1 cellular context compared by ENCODE assay signal in the genomic region with DNA sequence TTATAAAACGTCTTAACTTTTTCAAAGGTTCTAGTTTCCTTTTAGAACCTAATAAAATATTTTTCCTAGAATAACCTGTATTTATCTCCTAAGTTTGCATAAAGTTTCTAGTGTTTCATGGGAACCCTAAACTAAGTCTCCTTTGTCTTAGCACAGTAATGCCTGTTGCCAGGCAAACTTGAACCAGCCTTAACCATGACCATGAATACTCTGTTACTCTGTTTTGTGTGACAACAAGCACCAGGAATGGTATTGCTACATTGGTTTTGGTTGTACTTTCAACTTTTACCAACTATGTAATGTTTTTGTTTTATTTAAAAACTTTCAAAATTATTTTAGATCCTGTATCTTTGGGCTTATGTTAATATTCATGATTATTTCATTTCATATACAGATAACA.
A peak's percentile ranks its signal among the peaks of the same experiment; 100 is the strongest.
TF ChIP-seq lines count a peak whose summit lies in the region.

No MANE protein-coding gene starts in this region.

TF ChIP-seq in HepG2, 621 proteins besides CTCF, POLR2A, EP300 and RAD21 (continued from another document):
- TF ChIP-seq, protein P1, sequence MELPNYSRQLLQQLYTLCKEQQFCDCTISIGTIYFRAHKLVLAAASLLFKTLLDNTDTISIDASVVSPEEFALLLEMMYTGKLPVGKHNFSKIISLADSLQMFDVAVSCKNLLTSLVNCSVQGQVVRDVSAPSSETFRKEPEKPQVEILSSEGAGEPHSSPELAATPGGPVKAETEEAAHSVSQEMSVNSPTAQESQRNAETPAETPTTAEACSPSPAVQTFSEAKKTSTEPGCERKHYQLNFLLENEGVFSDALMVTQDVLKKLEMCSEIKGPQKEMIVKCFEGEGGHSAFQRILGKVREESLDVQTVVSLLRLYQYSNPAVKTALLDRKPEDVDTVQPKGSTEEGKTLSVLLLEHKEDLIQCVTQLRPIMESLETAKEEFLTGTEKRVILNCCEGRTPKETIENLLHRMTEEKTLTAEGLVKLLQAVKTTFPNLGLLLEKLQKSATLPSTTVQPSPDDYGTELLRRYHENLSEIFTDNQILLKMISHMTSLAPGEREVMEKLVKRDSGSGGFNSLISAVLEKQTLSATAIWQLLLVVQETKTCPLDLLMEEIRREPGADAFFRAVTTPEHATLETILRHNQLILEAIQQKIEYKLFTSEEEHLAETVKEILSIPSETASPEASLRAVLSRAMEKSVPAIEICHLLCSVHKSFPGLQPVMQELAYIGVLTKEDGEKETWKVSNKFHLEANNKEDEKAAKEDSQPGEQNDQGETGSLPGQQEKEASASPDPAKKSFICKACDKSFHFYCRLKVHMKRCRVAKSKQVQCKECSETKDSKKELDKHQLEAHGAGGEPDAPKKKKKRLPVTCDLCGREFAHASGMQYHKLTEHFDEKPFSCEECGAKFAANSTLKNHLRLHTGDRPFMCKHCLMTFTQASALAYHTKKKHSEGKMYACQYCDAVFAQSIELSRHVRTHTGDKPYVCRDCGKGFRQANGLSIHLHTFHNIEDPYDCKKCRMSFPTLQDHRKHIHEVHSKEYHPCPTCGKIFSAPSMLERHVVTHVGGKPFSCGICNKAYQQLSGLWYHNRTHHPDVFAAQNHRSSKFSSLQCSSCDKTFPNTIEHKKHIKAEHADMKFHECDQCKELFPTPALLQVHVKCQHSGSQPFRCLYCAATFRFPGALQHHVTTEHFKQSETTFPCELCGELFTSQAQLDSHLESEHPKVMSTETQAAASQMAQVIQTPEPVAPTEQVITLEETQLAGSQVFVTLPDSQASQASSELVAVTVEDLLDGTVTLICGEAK (IDR thresholded peaks at IDR 0.05): no peak
- TF ChIP-seq, protein P1 (CRISPR knock-in tag; IDR thresholded peaks at IDR 0.05): no peak
- 0 out of 2 replicates have a peak, but pooled peaks have one; percentile 39 for TF ChIP-seq RFX5 (IDR thresholded peaks at IDR 0.05; ENCODE audit: low read depth, low read length)
